In the genomic region with DNA sequence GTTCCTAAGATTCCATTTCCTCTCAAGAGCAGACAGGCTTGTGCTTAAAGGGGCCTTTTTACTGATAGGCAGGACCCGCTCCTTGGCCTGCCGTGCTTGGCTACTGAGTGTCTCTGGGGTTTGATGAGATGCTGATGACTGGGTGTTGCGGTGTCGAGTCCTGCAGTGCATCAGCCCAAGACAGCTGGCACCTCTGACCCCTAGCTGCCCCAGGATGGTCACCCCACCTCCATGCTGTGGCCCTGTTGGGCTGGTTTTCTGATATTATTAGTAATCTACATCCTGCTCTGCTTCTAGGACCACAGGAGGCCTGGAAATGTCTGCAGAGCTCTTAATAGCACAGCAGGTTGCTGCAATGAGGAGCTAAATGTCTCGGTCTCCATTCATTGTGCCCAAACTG, we compare ENCODE assay signal across 21 cellular contexts. TPM values are rescaled to one million over a fixed set of nuclear protein-coding genes. Genes with fewer than 3 reads are reported as not detected.
DNase-seq lines count a peak whose midpoint lies in the region; ATAC-seq and TF ChIP-seq lines count a peak whose summit lies in the region.
"Had no signal": no experiment of that assay in that cellular context is flagged by ENCODE, and none has a peak within 500 bp of the region (broad histone marks: within the 10 kb centered on the region; RNA-seq: fewer than 3 reads in every experiment).

No MANE protein-coding gene starts in this region.

- H4K5ac ChIP-seq in mesendoderm (ENCODE audit: low read length), result no peak overlapping the region

- no peak overlapping the region for H2BK5ac ChIP-seq in mesendoderm (ENCODE audit: low read length)

- DNase-seq in CMK (ENCODE audit: low read depth) (peak; percentile 37), ELF-1 (ENCODE audit: low read depth, low spot score) (peak; percentile 40), endodermal cell (peak; percentile 61), mesendoderm (peak; percentile 69), 8988T (no peak), DMS79 treated with DMSO at 0.1 percent for 48 hours (lab: John Stamatoyannopoulos, UW) (no peak)
- no peak for DNase-seq in activated naive CD4-positive, alpha-beta T cell treated with anti-CD3 and anti-CD28 coated beads, Interleukin-2, amount 10 ng/mL, durations not matched to agents 7 days and 5 days
- DNase-seq: AML-193; Calu3; CD4-positive, alpha-beta memory T cell; DND-41; EL; KBM-7 had no signal

- H3K36me3 Mint-ChIP-seq in endodermal cell (ENCODE audit: low read depth), result peaks cover 84% of the 10 kb centered on the region
- peaks cover 25% of the 10 kb centered on the region for H3K36me3 Mint-ChIP-seq in activated naive CD4-positive, alpha-beta T cell treated with anti-CD3 and anti-CD28 coated beads, Interleukin-2, amount 10 ng/mL, durations not matched to agents 7 days and 5 days

- no peak overlapping the region for H3K23ac ChIP-seq in mesendoderm (ENCODE audit: low read length)

- no peaks in the 10 kb centered on the region for H3K79me2 ChIP-seq in mesendoderm (ENCODE audit: control insufficient read depth, insufficient read depth, low read length)

- CTCF ChIA-PET in activated naive CD4-positive, alpha-beta T cell treated with anti-CD3 and anti-CD28 coated beads, Interleukin-2, amount 10 ng/mL, durations not matched to agents 7 days and 5 days (lab: Charles Lee), result interaction anchor here (1.0 to 1.4 kb wide), 2 partner anchors 10 to 21 kb away, joined by 4 to 5 read pairs; no protein-coding TSS in a partner anchor

- no peaks in the 10 kb centered on the region for H3K27me3 ChIP-seq in endodermal cell (ENCODE audit: control insufficient read depth, insufficient read depth, low read length, poor library complexity, severe bottlenecking)
- H3K27me3 ChIP-seq in mesendoderm (ENCODE audit: insufficient read depth, low read length, poor library complexity), result no peaks in the 10 kb centered on the region
- H3K27me3 ChIP-seq: BLaER1 had no signal

- H3K4me1 ChIP-seq in endodermal cell (ENCODE audit: control insufficient read depth, insufficient read depth, low read length) (peaks cover 8% of the 10 kb centered on the region), mesendoderm (ENCODE audit: control insufficient read depth, low read depth, low read length) (peaks cover 8% of the 10 kb centered on the region)
- H3K4me1 ChIP-seq: A549, BLaER1 had no signal

- no peaks in the 10 kb centered on the region for H3K9me3 Mint-ChIP-seq in endodermal cell
- no peaks in the 10 kb centered on the region for H3K9me3 Mint-ChIP-seq in activated naive CD4-positive, alpha-beta T cell treated with anti-CD3 and anti-CD28 coated beads, Interleukin-2, amount 10 ng/mL, durations not matched to agents 7 days and 5 days
- H3K9me3 Mint-ChIP-seq: CD14-positive monocyte; CD4-positive, alpha-beta memory T cell; H9; IgD-negative memory B cell had no signal

- no peak overlapping the region for H2BK120ac ChIP-seq in mesendoderm (ENCODE audit: low read depth, low read length)

- peaks cover 29% of the 10 kb centered on the region for H3K4me1 Mint-ChIP-seq in endodermal cell
- H3K4me1 Mint-ChIP-seq in activated naive CD4-positive, alpha-beta T cell treated with anti-CD3 and anti-CD28 coated beads, Interleukin-2, amount 10 ng/mL, durations not matched to agents 7 days and 5 days, result no peaks in the 10 kb centered on the region
- H3K4me1 Mint-ChIP-seq: CD14-positive monocyte; CD4-positive, alpha-beta memory T cell; IgD-negative memory B cell had no signal

- no peak overlapping the region for H3K27ac Mint-ChIP-seq in endodermal cell
- H3K27ac Mint-ChIP-seq in activated naive CD4-positive, alpha-beta T cell treated with anti-CD3 and anti-CD28 coated beads, Interleukin-2, amount 10 ng/mL, durations not matched to agents 7 days and 5 days, result no peak overlapping the region
- H3K27ac Mint-ChIP-seq: IgD-negative memory B cell had no signal

- no peaks in the 10 kb centered on the region for H3K9me3 ChIP-seq in endodermal cell (ENCODE audit: control insufficient read depth, low read length)
- H3K9me3 ChIP-seq: A549, BLaER1 had no signal

- no peak for ATAC-seq in HG03432 (IDR thresholded peaks at IDR 0.05; ENCODE audit: unreplicated experiment)

- no peak overlapping the region for H3K56ac ChIP-seq in mesendoderm (ENCODE audit: low read length)

- no peak for TF ChIP-seq CTCF in endodermal cell (conservative IDR thresholded peaks at IDR 0.05)

- WGBS in endodermal cell (ENCODE audit: insufficient coverage in 1 of 2, insufficient read length in 1 of 2), 2 experiments, result 92 to 93% methylated on average over 3 to 5 of the region's 5 CpGs
- WGBS in mesendoderm (ENCODE audit: extremely low coverage, insufficient coverage, low lambda C conversion rate), result no CpG with 5 or more reads among the region's 5 CpGs

- H3K18ac ChIP-seq in mesendoderm (ENCODE audit: low read length), result no peak overlapping the region

- H3K36me3 ChIP-seq in endodermal cell (ENCODE audit: control insufficient read depth, insufficient read depth, low read length) (peaks cover 96% of the 10 kb centered on the region), mesendoderm (ENCODE audit: control insufficient read depth, insufficient read depth, low read length) (peaks cover 5% of the 10 kb centered on the region)

- no peaks in the 10 kb centered on the region for H3K27me3 Mint-ChIP-seq in endodermal cell (ENCODE audit: insufficient read depth)
- no peaks in the 10 kb centered on the region for H3K27me3 Mint-ChIP-seq in activated naive CD4-positive, alpha-beta T cell treated with anti-CD3 and anti-CD28 coated beads, Interleukin-2, amount 10 ng/mL, durations not matched to agents 7 days and 5 days
- H3K27me3 Mint-ChIP-seq: CD4-positive, alpha-beta memory T cell had no signal

- no peak overlapping the region for H3K4me3 Mint-ChIP-seq in endodermal cell
- H3K4me3 Mint-ChIP-seq in activated naive CD4-positive, alpha-beta T cell treated with anti-CD3 and anti-CD28 coated beads, Interleukin-2, amount 10 ng/mL, durations not matched to agents 7 days and 5 days, result no peak overlapping the region
- H3K4me3 Mint-ChIP-seq: CD14-positive monocyte; CD4-positive, alpha-beta memory T cell; H9; IgD-negative memory B cell had no signal

- no peak overlapping the region for H3K4me3 ChIP-seq in endodermal cell (ENCODE audit: low read length)
- no peak overlapping the region for H3K4me3 ChIP-seq in mesendoderm (ENCODE audit: low read length)
- H3K4me3 ChIP-seq: A549, BLaER1 had no signal

- H3K9ac ChIP-seq in endodermal cell (ENCODE audit: extremely low read depth, low read length, poor library complexity, severe bottlenecking), result no peak overlapping the region
- H3K9ac ChIP-seq in mesendoderm (ENCODE audit: low read length), result no peak overlapping the region
- H3K9ac ChIP-seq: BLaER1 had no signal

- no peak overlapping the region for H2AK5ac ChIP-seq in mesendoderm (ENCODE audit: low read length)

- no peak overlapping the region for H3K4me2 ChIP-seq in mesendoderm (ENCODE audit: low read length)
- H3K4me2 ChIP-seq: A549, BLaER1 had no signal

- H3K27ac ChIP-seq in endodermal cell (ENCODE audit: low read depth, low read length) (no peak overlapping the region), mesendoderm (ENCODE audit: low read depth, low read length) (no peak overlapping the region)
- H3K27ac ChIP-seq: A549, BLaER1 had no signal

- no peak overlapping the region for H3K4ac ChIP-seq in mesendoderm (ENCODE audit: low read depth, low read length)

- H4K8ac ChIP-seq in mesendoderm (ENCODE audit: low read depth, low read length), result no peak overlapping the region

- H3K79me1 ChIP-seq in mesendoderm (ENCODE audit: low read length), result no peaks in the 10 kb centered on the region

- no peak overlapping the region for H2BK15ac ChIP-seq in mesendoderm (replicated peaks; ENCODE audit: low read depth)

RNA-seq across cellular contexts. Expression of a gene that starts 28.7 kb away (rescaled TPM):
- not detected for total RNA-seq in endodermal cell
- polyA plus RNA-seq in endodermal cell (2013, experiment 1 of 2), result not detected
- polyA plus RNA-seq in endodermal cell (2013, experiment 2 of 2), result not detected
- polyA plus RNA-seq in mesendoderm (2013, experiment 1 of 2), result not detected
- 0.14 TPM for polyA plus RNA-seq in mesendoderm (2013, experiment 2 of 2)
- total RNA-seq: Calu3; CD4-positive, alpha-beta memory T cell; H1; H9; HepG2 had no signal
- polyA plus RNA-seq: CD14-positive monocyte; CD4-positive, alpha-beta memory T cell; HepG2; IgD-negative memory B cell had no signal

RNA-seq across cellular contexts. Expression of a gene that starts 55.6 kb away (rescaled TPM):
- under 1 TPM; 0.29 to 0.53 TPM for total RNA-seq in endodermal cell
- 2.1 TPM for polyA plus RNA-seq in endodermal cell (2013, experiment 1 of 2)
- polyA plus RNA-seq in endodermal cell (2013, experiment 2 of 2), result 2.3 TPM
- 0.46 TPM for polyA plus RNA-seq in mesendoderm (2013, experiment 1 of 2)
- 0.39 TPM for polyA plus RNA-seq in mesendoderm (2013, experiment 2 of 2)
- polyA plus RNA-seq: CD14-positive monocyte; CD4-positive, alpha-beta memory T cell; IgD-negative memory B cell had no signal

Comparison
In these comparisons a context has a peak if more than half of its experiments do, and no peak if none do; other contexts are left out.
1. DNase-seq: peak in CMK (single experiment), ELF-1 (single experiment), endodermal cell (single experiment) and mesendoderm (single experiment); none in 8988T (single experiment), activated naive CD4-positive, alpha-beta T cell treated with anti-CD3 and anti-CD28 coated beads, Interleukin-2, amount 10 ng/mL, durations not matched to agents 7 days and 5 days (single experiment) and DMS79 treated with DMSO at 0.1 percent for 48 hours (single experiment).